Comparison of ENCODE assay signal across 7 cellular contexts in genomic region chr16:67017810-67018488, GRCh38. TPM values are rescaled to one million over a fixed set of nuclear protein-coding genes. Genes with fewer than 3 reads are reported as not detected.
DNase-seq lines count a peak whose midpoint lies in the region; ATAC-seq, FAIRE-seq and TF ChIP-seq lines count a peak whose summit lies in the region.

No MANE protein-coding gene starts in this region.

- peak; percentile 64 to 85 (median 75) for TF ChIP-seq CTCF in gastrocnemius medialis (IDR thresholded peaks at IDR 0.05 in 4 of 5, conservative IDR thresholded peaks at IDR 0.05 in 1 of 5)

- H3K27me3 ChIP-seq in gastrocnemius medialis = no peaks in the 10 kb centered on the region

- DNase-seq in GM12892 (ENCODE audit: insufficient read length) (peak; percentile 61), NCI-H1105 treated with DMSO at 0.1 percent for 48 hours (lab: John Stamatoyannopoulos, UW) (peak; percentile 83), SKM-1 (lab: John Stamatoyannopoulos, UW; ENCODE audit: unreplicated experiment) (peak; percentile 87), left ventricle myocardium superior (peak; percentile 44), gastrocnemius medialis (peak; percentile 52 to 82)
- DNase-seq in activated naive CD4-positive, alpha-beta T cell treated with anti-CD3 and anti-CD28 coated beads, Interleukin-2, amount 50 U/mL, for 16 hours = peak; percentile 85

- peaks cover 5 to 7% of the 10 kb centered on the region in 2 donors for H3K4me1 ChIP-seq in gastrocnemius medialis

- ATAC-seq in HG02623 (IDR thresholded peaks at IDR 0.05; ENCODE audit: unreplicated experiment) = peak; percentile 77
- ATAC-seq in left ventricle myocardium superior = no peak
- ATAC-seq in gastrocnemius medialis = peak; percentile 79 to 92

- H3K27ac ChIP-seq in gastrocnemius medialis = no peak overlapping the region

- TF ChIP-seq POLR2A in GM12892 (IDR thresholded peaks at IDR 0.05; ENCODE audit: low read depth, low read length) (no peak), gastrocnemius medialis (IDR thresholded peaks at IDR 0.05) (no peak)

- H3K4me3 ChIP-seq in gastrocnemius medialis = no peak overlapping the region

- intact Hi-C loops in left ventricle myocardium superior (cut with micrococcal nuclease) (no loop called here), gastrocnemius medialis (cut with DNase I; ENCODE audit: low total_unique reads) (loop anchor here (2.0 to 5.0 kb wide), 2 partner anchors 84 to 137 kb away; no protein-coding TSS in a partner anchor)

- in situ Hi-C loops in gastrocnemius medialis (cut with MboI; ENCODE audit: low sequenced_read_pairs in 4 of 4) = loop anchor here in 1 of 4 donors (10.0 kb wide), 1 partner anchor 137 kb away; the partner anchor contains the start of genes B3GNT9, FBXL8 and TRADD

- FAIRE-seq in GM12892 (lab: Jason Lieb, UNC) = peak; percentile 98

- no peaks in the 10 kb centered on the region for H3K36me3 ChIP-seq in gastrocnemius medialis

- H3K9me3 ChIP-seq in gastrocnemius medialis = no peaks in the 10 kb centered on the region

RNA-seq across cellular contexts. Expression of gene CBFB, which starts 11.0 kb away (rescaled TPM):
- polyA plus RNA-seq in GM12892 (2012; ENCODE audit: missing spikeins) = 41.0 TPM
- total RNA-seq in left ventricle myocardium superior (24.2 TPM), gastrocnemius medialis (100 to 1,000 TPM in 2 of 4 donors, 10 to 100 TPM in 2; 38.9 to 105 (median 96.5) TPM)

RNA-seq across cellular contexts. Expression of gene CES4A, which starts 29.6 kb away (rescaled TPM):
- polyA plus RNA-seq in GM12892 (2012; ENCODE audit: missing spikeins) = 2.4 TPM
- 6.7 TPM for total RNA-seq in left ventricle myocardium superior
- total RNA-seq in gastrocnemius medialis = 10 to 100 TPM; 12.0 to 82.7 (median 17.4) TPM

RNA-seq across cellular contexts. Expression of gene CES3, which starts 56.9 kb away (rescaled TPM):
- polyA plus RNA-seq in GM12892 (2012; ENCODE audit: missing spikeins) = 0.87 TPM
- total RNA-seq in left ventricle myocardium superior (1.6 TPM), gastrocnemius medialis (10 to 100 TPM; 10.3 to 30.3 (median 12.9) TPM)
